ENCODE assay signal across 21 cellular contexts in genomic region chr3:146044046-146044445, GRCh38.
DNase-seq lines count a peak whose midpoint lies in the region; ATAC-seq, FAIRE-seq and TF ChIP-seq lines count a peak whose summit lies in the region.
"Had no signal": no experiment of that assay in that cellular context is flagged by ENCODE, and none has a peak within 500 bp of the region (broad histone marks: within the 10 kb centered on the region; RNA-seq: fewer than 3 reads in every experiment).

No MANE protein-coding gene starts in this region.

- no peaks in the 10 kb centered on the region for H3K27me3 Mint-ChIP-seq in activated CD4-positive, alpha-beta memory T cell treated with anti-CD3 and anti-CD28 coated beads for 36 hours

- H3K4me3 ChIP-seq in A549 (no peak overlapping the region), endothelial cell of umbilical vein (replicated peaks in 1 of 3; ENCODE audit: insufficient read depth in 1 of 3, low read depth in 1 of 3, low read length in 3 of 3) (no peak overlapping the region)
- H3K4me3 ChIP-seq: BLaER1, K562, SJCRH30 had no signal

- H3K9me3 Mint-ChIP-seq in activated CD4-positive, alpha-beta memory T cell treated with anti-CD3 and anti-CD28 coated beads for 36 hours: peaks cover 3% of the 10 kb centered on the region
- H3K9me3 Mint-ChIP-seq: CD8-positive, alpha-beta T cell had no signal

- no peak for TF ChIP-seq EP300 in A549 (IDR thresholded peaks at IDR 0.05)

- BruUV-seq in endothelial cell of umbilical vein (replicated peaks; lab: Mats Ljungman, UMichigan): no TSS peak

- POLR2A ChIA-PET in A549 (lab: Yijun Ruan, JAX): no interaction called here
- POLR2A ChIA-PET in endothelial cell of umbilical vein (lab: Charles Lee): no interaction called here
- POLR2A ChIA-PET in activated CD4-positive, alpha-beta memory T cell treated with anti-CD3 and anti-CD28 coated beads for 36 hours (lab: Charles Lee): no interaction called here

- DNase-seq in A549 (ENCODE audit: low read depth in 1 of 2, low spot score in 1 of 2) (no peak), HPDE6-E6E7 (ENCODE audit: extremely low spot score) (peak; percentile 9), endothelial cell of umbilical vein (ENCODE audit: low read depth, low spot score) (no peak), iris pigment epithelial cell (ENCODE audit: low read depth) (peak; percentile 47), cardiac septum (ENCODE audit: low spot score) (no peak), RCC 7860 (ENCODE audit: low spot score) (no peak)
- no peak for DNase-seq in activated CD4-positive, alpha-beta memory T cell treated with anti-CD3 and anti-CD28 coated beads for 36 hours
- DNase-seq: 8988T; CD8-positive, alpha-beta T cell; DMS79 treated with DMSO at 0.1 percent for 48 hours; GF-D8; H9; NCI-H1417 treated with DMSO at 0.1 percent for 48 hours; NCI-H2081; NCI-H748 treated with DMSO at 0.1 percent for 48 hours; SJCRH30 had no signal

- dilution Hi-C loops in endothelial cell of umbilical vein (cut with MboI; ENCODE audit: extremely low pct_ligation_motif_present, low sequenced_read_pairs): no loop called here

- no peaks in the 10 kb centered on the region for H3K27me3 ChIP-seq in endothelial cell of umbilical vein (ENCODE audit: control insufficient read depth in 2 of 2, insufficient read depth in 2 of 2, low read length in 2 of 2)
- H3K27me3 ChIP-seq: BLaER1, SJCRH30 had no signal

- FAIRE-seq in A549 (lab: Jason Lieb, UNC): peak; percentile 70
- FAIRE-seq in endothelial cell of umbilical vein (lab: Jason Lieb, UNC): no peak
- FAIRE-seq in RCC 7860 (lab: Jason Lieb, UNC): no peak
- FAIRE-seq: GM12891, K562 had no signal

- H3K4me1 Mint-ChIP-seq in activated CD4-positive, alpha-beta memory T cell treated with anti-CD3 and anti-CD28 coated beads for 36 hours (ENCODE audit: low read depth): no peaks in the 10 kb centered on the region
- H3K4me1 Mint-ChIP-seq: H9 had no signal

- no peaks in the 10 kb centered on the region for H3K4me1 ChIP-seq in A549
- H3K4me1 ChIP-seq in endothelial cell of umbilical vein (ENCODE audit: control insufficient read depth, extremely low read depth, insufficient read depth, low read length): peaks cover 5% of the 10 kb centered on the region
- H3K4me1 ChIP-seq: BLaER1, SJCRH30 had no signal

- TF ChIP-seq RAD21 in A549 (conservative IDR thresholded peaks at IDR 0.05 in 1 of 2, IDR thresholded peaks at IDR 0.05 in 1 of 2): no peak

- ATAC-seq in A549 (no peak), HG02678 (IDR thresholded peaks at IDR 0.05; ENCODE audit: unreplicated experiment) (no peak)
- ATAC-seq: CD8-positive, alpha-beta T cell; K562 had no signal

- H3K27ac Mint-ChIP-seq in activated CD4-positive, alpha-beta memory T cell treated with anti-CD3 and anti-CD28 coated beads for 36 hours: no peak overlapping the region
- H3K27ac Mint-ChIP-seq: CD8-positive, alpha-beta T cell; H9 had no signal

- TF ChIP-seq POLR2A in A549 (IDR thresholded peaks at IDR 0.05; ENCODE audit: low read length) (no peak), endothelial cell of umbilical vein (IDR thresholded peaks at IDR 0.05; ENCODE audit: low read depth, low read length) (no peak)

- no peaks in the 10 kb centered on the region for H4K20me1 ChIP-seq in endothelial cell of umbilical vein (replicated peaks; ENCODE audit: control insufficient read depth, extremely low read depth, insufficient read depth, low read length)
- H4K20me1 ChIP-seq: BLaER1 had no signal

- H3K4me3 Mint-ChIP-seq in activated CD4-positive, alpha-beta memory T cell treated with anti-CD3 and anti-CD28 coated beads for 36 hours: no peak overlapping the region
- H3K4me3 Mint-ChIP-seq: CD8-positive, alpha-beta T cell; H9 had no signal

- H3K9me1 ChIP-seq in endothelial cell of umbilical vein (replicated peaks; ENCODE audit: control insufficient read depth, extremely low read depth, insufficient read depth, low read length): no peaks in the 10 kb centered on the region

- no peak overlapping the region for H3K27ac ChIP-seq in A549
- no peak overlapping the region for H3K27ac ChIP-seq in endothelial cell of umbilical vein (ENCODE audit: insufficient read depth, low read depth, low read length)
- H3K27ac ChIP-seq: BLaER1, RWPE1, SJCRH30 had no signal

- TF ChIP-seq CTCF in A549 (IDR thresholded peaks at IDR 0.05) (no peak), endothelial cell of umbilical vein (IDR thresholded peaks at IDR 0.05; ENCODE audit: extremely low read depth in 1 of 2, insufficient read depth in 1 of 2, low read depth in 1 of 2, low read length in 2 of 2) (no peak)

- no peaks in the 10 kb centered on the region for H3K36me3 ChIP-seq in endothelial cell of umbilical vein (ENCODE audit: control insufficient read depth in 2 of 2, extremely low read depth in 1 of 2, insufficient read depth in 2 of 2, low read length in 2 of 2)
- H3K36me3 ChIP-seq: BLaER1, SJCRH30 had no signal

- no peak overlapping the region for H3K9ac ChIP-seq in endothelial cell of umbilical vein (replicated peaks; ENCODE audit: extremely low read depth, insufficient read depth, low read length)
- H3K9ac ChIP-seq: BLaER1 had no signal

- no peak overlapping the region for H3K4me2 ChIP-seq in A549
- H3K4me2 ChIP-seq in endothelial cell of umbilical vein (ENCODE audit: insufficient read depth, low read length): no peak overlapping the region
- H3K4me2 ChIP-seq: BLaER1 had no signal

- H3K36me3 Mint-ChIP-seq in activated CD4-positive, alpha-beta memory T cell treated with anti-CD3 and anti-CD28 coated beads for 36 hours: no peaks in the 10 kb centered on the region
- H3K36me3 Mint-ChIP-seq: CD8-positive, alpha-beta T cell had no signal

- H2AFZ ChIP-seq in endothelial cell of umbilical vein (ENCODE audit: low read depth, low read length): no peak overlapping the region

- intact Hi-C loops in endothelial cell of umbilical vein (cut with micrococcal nuclease): no loop called here
- intact Hi-C loops in cardiac septum (cut with DNase I): no loop called here
- intact Hi-C loops in activated CD4-positive, alpha-beta memory T cell treated with anti-CD3 and anti-CD28 coated beads for 36 hours (cut with micrococcal nuclease): no loop called here

- CTCF ChIA-PET in A549 (lab: Yijun Ruan, JAX): no interaction called here
- CTCF ChIA-PET in endothelial cell of umbilical vein (lab: Charles Lee): no interaction called here
- CTCF ChIA-PET in activated CD4-positive, alpha-beta memory T cell treated with anti-CD3 and anti-CD28 coated beads for 36 hours (lab: Charles Lee): no interaction called here

- H3K9me3 ChIP-seq in A549: no peaks in the 10 kb centered on the region
- no peaks in the 10 kb centered on the region for H3K9me3 ChIP-seq in endothelial cell of umbilical vein (replicated peaks; ENCODE audit: control insufficient read depth, insufficient read depth, low read length)
- H3K9me3 ChIP-seq: BLaER1, SJCRH30 had no signal

- H3K79me2 ChIP-seq in endothelial cell of umbilical vein (ENCODE audit: control insufficient read depth, insufficient read depth, low read length): no peaks in the 10 kb centered on the region

TF ChIP-seq in A549, 52 proteins besides CTCF, POLR2A, EP300 and RAD21:
- no peak for TF ChIP-seq NFE2L2 (conservative IDR thresholded peaks at IDR 0.05; ENCODE audit: low read length)
- TF ChIP-seq FOSL2 (IDR thresholded peaks at IDR 0.05): no peak
- no peak for TF ChIP-seq FOSL2 (CRISPR knock-in tag; IDR thresholded peaks at IDR 0.05)
- TF ChIP-seq RARB (CRISPR knock-in tag; IDR thresholded peaks at IDR 0.05): no peak
- no peak for TF ChIP-seq MYC (IDR thresholded peaks at IDR 0.05; ENCODE audit: borderline replicate concordance, low read length)
- no peak for TF ChIP-seq MAFK (IDR thresholded peaks at IDR 0.05; ENCODE audit: partially characterized antibody)
- no peak for TF ChIP-seq KDM5A (IDR thresholded peaks at IDR 0.05)
- no peak for TF ChIP-seq SREBF2 (IDR thresholded peaks at IDR 0.05)
- no peak for TF ChIP-seq CHD4 (IDR thresholded peaks at IDR 0.05; ENCODE audit: borderline replicate concordance)

TF ChIP-seq in endothelial cell of umbilical vein, 7 proteins besides CTCF, POLR2A, EP300 and RAD21:
- TF ChIP-seq, protein P1, sequence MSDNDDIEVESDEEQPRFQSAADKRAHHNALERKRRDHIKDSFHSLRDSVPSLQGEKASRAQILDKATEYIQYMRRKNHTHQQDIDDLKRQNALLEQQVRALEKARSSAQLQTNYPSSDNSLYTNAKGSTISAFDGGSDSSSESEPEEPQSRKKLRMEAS (IDR thresholded peaks at IDR 0.05; ENCODE audit: insufficient read depth, insufficient read length): no peak
- TF ChIP-seq JUN (IDR thresholded peaks at IDR 0.05; ENCODE audit: borderline replicate concordance, insufficient read depth, insufficient read length, low read depth) (no peak), GATA2 (IDR thresholded peaks at IDR 0.05; ENCODE audit: insufficient read depth, insufficient read length, low read depth, low read length) (peak; percentile 28), FOS (IDR thresholded peaks at IDR 0.05; ENCODE audit: borderline replicate concordance, insufficient read depth, low read length) (peak; percentile 21), MYC (IDR thresholded peaks at IDR 0.05; ENCODE audit: low read depth, low read length) (no peak)

Comparison
In these comparisons a context has a peak if more than half of its experiments do, and no peak if none do; other contexts are left out.
1. DNase-seq: peak in HPDE6-E6E7 (single experiment) and iris pigment epithelial cell (single experiment); none in A549 (0 of 2), endothelial cell of umbilical vein (single experiment), cardiac septum (single experiment), activated CD4-positive, alpha-beta memory T cell treated with anti-CD3 and anti-CD28 coated beads for 36 hours (single experiment) and RCC 7860 (single experiment).